In genomic region chr3:69300296-69300695, GRCh38 we compare ENCODE assay signal across 20 cellular contexts.
"Had no signal": no experiment of that assay in that cellular context is flagged by ENCODE, and none has a peak within 500 bp of the region (broad histone marks: within the 10 kb centered on the region; RNA-seq: fewer than 3 reads in every experiment).

No MANE protein-coding gene starts in this region.

- H3K36me3 ChIP-seq: WERI-Rb-1 had no signal

- H3K27me3 ChIP-seq: foreskin keratinocyte, thyroid gland had no signal

- H3K27ac ChIP-seq: epithelial cell of prostate, foreskin keratinocyte, lower lobe of right lung, thyroid gland, WERI-Rb-1 had no signal

- H3K9me3 ChIP-seq: lower lobe of right lung, thyroid gland had no signal

- ATAC-seq: activated CD4-positive, alpha-beta T cell treated with anti-CD3 and anti-CD28 coated beads for 36 hours; activated naive CD4-positive, alpha-beta T cell treated with anti-CD3 and anti-CD28 coated beads, Interleukin-2, amount 50 U/mL, for 72 hours; foreskin keratinocyte had no signal

- H3K4me1 ChIP-seq: thyroid gland had no signal

- DNase-seq: activated CD4-positive, alpha-beta T cell treated with anti-CD3 and anti-CD28 coated beads for 36 hours; activated CD4-positive, alpha-beta T cell treated with anti-CD3 and anti-CD28 coated beads, Interleukin-2, amount 50 U/mL, for 48 hours; activated gamma-delta T cell; amniotic stem cell; caudate nucleus; endodermal cell; foreskin keratinocyte; left cardiac atrium; lower lobe of right lung; occipital lobe; stimulated activated CD4-positive, alpha-beta T cell treated with anti-CD3 and anti-CD28 coated beads, Interleukin-2, amount 100 ng/mL, for 24 hours; stimulated activated naive CD4-positive, alpha-beta T cell treated with Interleukin-2 at 50 U/mL for 16 hours; SW 1271; T-helper 2 cell; thyroid gland; WERI-Rb-1 had no signal

- H3K4me3 ChIP-seq: lower lobe of right lung, thyroid gland had no signal

- FAIRE-seq: colon, urothelium cell line had no signal
